Comparison of ENCODE assay signal across 8 cellular contexts in the genomic region with DNA sequence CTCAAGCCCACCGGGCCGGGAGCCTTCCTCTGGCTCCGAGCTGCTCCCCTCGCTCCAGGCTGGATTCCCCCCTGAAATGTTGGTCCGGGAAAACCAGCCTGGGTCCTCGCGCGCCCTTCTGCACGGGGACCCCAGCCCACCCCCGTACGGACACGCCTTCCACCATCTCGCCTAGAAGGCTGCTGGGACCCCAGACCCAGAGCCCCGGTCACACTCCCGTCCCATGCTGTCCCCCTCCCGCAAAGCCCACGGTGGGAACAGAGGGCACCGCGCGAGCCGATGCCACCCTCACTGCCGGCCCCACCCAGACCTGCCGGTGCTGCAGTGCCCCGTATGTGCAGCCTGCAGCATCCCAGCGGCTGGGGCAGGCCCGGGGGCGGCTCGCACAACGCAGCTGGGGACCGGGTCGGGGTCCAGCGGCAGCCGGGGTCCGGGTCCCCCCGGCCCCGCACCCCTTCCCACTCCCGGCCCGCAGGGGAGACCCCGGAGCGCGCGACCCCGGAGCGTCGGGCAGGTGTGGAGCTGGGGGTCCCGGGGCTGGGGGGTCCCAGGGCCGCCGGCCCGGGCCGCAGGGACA. TPM values are rescaled to one million over a fixed set of nuclear protein-coding genes. Genes with fewer than 3 reads are reported as not detected.
DNase-seq lines count a peak whose midpoint lies in the region; ATAC-seq and TF ChIP-seq lines count a peak whose summit lies in the region.

No MANE protein-coding gene starts in this region.

- H3K27me3 Mint-ChIP-seq in mesothelial cell of epicardium (ENCODE audit: low read depth): peaks cover 61% of the 10 kb centered on the region

- no peak for DNase-seq in Right ventricle myocardium superior
- no peak for DNase-seq in Right ventricle myocardium inferior (ENCODE audit: missing footprints)
- DNase-seq in cerebellum (ENCODE audit: low spot score): peak; percentile 63
- no peak for DNase-seq in mesothelial cell of epicardium (ENCODE audit: low spot score in 2 of 2, unreplicated experiment in 2 of 2)
- peak; percentile 39 for DNase-seq in transverse colon
- no peak for DNase-seq in NK-92 (lab: John Stamatoyannopoulos, UW; ENCODE audit: unreplicated experiment)
- DNase-seq in sciatic nerve (ENCODE audit: low spot score): no peak

- no peaks in the 10 kb centered on the region for H3K36me3 Mint-ChIP-seq in mesothelial cell of epicardium

- intact Hi-C loops in Right ventricle myocardium superior (cut with DNase I) (no loop called here), Right ventricle myocardium inferior (cut with DNase I) (no loop called here), transverse colon (cut with DNase I; ENCODE audit: low total_unique reads) (no loop called here), sciatic nerve (cut with DNase I) (no loop called here)

- no peaks in the 10 kb centered on the region for H3K9me3 Mint-ChIP-seq in mesothelial cell of epicardium

- peaks cover 28% of the 10 kb centered on the region for H3K4me1 Mint-ChIP-seq in mesothelial cell of epicardium

- 3% methylated on average over 16 of the region's 50 CpGs; no CpG with 5 or more reads in 1 of the 2 donors for WGBS in transverse colon (ENCODE audit: low coverage in 1 of 2), 2 donors

- H3K4me3 ChIP-seq in transverse colon: peak overlapping the region; percentile 4 to 46 (median 28)

- peak; percentile 45 for ATAC-seq in Right ventricle myocardium superior (ENCODE audit: poor library complexity)
- ATAC-seq in Right ventricle myocardium inferior: no peak
- ATAC-seq in GM18907 (IDR thresholded peaks at IDR 0.05; ENCODE audit: unreplicated experiment): no peak
- ATAC-seq in sciatic nerve: no peak

- in situ Hi-C loops in transverse colon (cut with MboI; ENCODE audit: low pct_ligation_motif_present in 1 of 4, low pct_unique_long_range_greater_than_20kb in 1 of 4, low sequenced_read_pairs in 3 of 4): no loop called here

- no peak for TF ChIP-seq CTCF in mesothelial cell of epicardium (IDR thresholded peaks at IDR 0.05; ENCODE audit: unreplicated experiment)
- TF ChIP-seq CTCF in transverse colon (IDR thresholded peaks at IDR 0.05): no peak

- no peaks in the 10 kb centered on the region for H3K36me3 ChIP-seq in transverse colon

- peaks cover 11 to 26% (median 22%) of the 10 kb centered on the region in 4 donors for H3K4me1 ChIP-seq in transverse colon

- no peak for TF ChIP-seq EP300 in transverse colon (IDR thresholded peaks at IDR 0.05; ENCODE audit: low read depth)

- H3K9me3 ChIP-seq in transverse colon: no peaks in the 10 kb centered on the region

- no peak for TF ChIP-seq POLR2A in transverse colon (IDR thresholded peaks at IDR 0.05)

- H3K27ac ChIP-seq in transverse colon: peak overlapping the region; percentile 55 to 62 (median 56)

- peak overlapping the region; percentile 67 for H3K4me3 Mint-ChIP-seq in mesothelial cell of epicardium

- peaks cover 44% of the 10 kb centered on the region for H3K27me3 ChIP-seq in transverse colon

- no peak overlapping the region for H3K27ac Mint-ChIP-seq in mesothelial cell of epicardium

RNA-seq across cellular contexts. Expression of a gene that starts 0.9 kb away (rescaled TPM):
- total RNA-seq in Right ventricle myocardium superior: 9.6 TPM
- 10.4 TPM for total RNA-seq in Right ventricle myocardium inferior
- 118 TPM for total RNA-seq in cerebellum
- 26.7 to 32.4 TPM (median 28.5 TPM) in 3 replicates for total RNA-seq in mesothelial cell of epicardium
- 10 to 100 TPM in 2 of 4 donors, 1 to 10 TPM in 2; 6.0 to 24.7 (median 9.3) TPM for total RNA-seq in transverse colon
- total RNA-seq in sciatic nerve: 5.3 TPM

Comparison
In these comparisons a context has a peak if more than half of its experiments do, and no peak if none do; other contexts are left out.
1. DNase-seq: peak in cerebellum (single experiment) and transverse colon (single experiment); none in Right ventricle myocardium superior (single experiment), Right ventricle myocardium inferior (single experiment), mesothelial cell of epicardium (0 of 2), NK-92 (single experiment) and sciatic nerve (single experiment).